29 cellular contexts compared by ENCODE assay signal in the genomic region with DNA sequence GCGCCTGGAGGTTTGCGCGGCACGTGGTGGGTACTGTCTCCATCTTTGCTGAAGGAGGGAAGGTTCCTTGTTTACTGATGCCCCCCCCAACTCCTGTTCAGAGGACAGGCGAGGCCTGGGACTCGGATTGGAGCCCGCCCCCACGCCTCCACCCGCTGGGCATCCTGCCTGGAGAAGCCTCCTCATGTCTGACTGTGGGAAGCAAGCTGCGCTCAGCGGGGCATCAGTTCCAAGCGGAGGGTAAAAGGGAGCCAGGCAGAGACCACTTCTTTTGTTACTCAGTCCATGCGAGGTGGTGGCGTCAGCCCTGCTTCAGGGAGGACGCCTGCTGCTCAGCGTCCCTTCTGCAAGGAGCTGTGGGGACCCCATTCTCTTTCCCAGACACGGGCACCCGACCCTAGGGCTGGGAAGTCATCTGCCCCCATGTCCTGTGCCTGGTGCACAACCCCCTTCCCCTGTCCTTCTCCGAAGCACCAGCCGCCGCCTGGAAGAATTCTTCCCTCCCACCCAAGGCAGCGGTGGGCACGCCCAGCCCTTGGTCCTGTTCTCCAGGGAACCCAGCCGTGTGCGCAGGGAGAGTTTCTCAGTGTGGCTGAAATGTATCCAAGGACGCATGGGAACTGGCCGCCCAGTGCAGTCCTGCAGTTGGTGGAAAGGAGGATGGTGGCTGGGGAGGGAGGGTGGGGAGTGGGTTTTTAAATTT.
DNase-seq lines count a peak whose midpoint lies in the region; ATAC-seq and TF ChIP-seq lines count a peak whose summit lies in the region.
"Had no signal": no experiment of that assay in that cellular context is flagged by ENCODE, and none has a peak within 500 bp of the region (broad histone marks: within the 10 kb centered on the region; RNA-seq: fewer than 3 reads in every experiment).

No MANE protein-coding gene starts in this region.

- no peak overlapping the region for H3K4me3 ChIP-seq in GM23338
- H3K4me3 ChIP-seq: SJSA1, thyroid gland had no signal

- H3K36me3 ChIP-seq in GM23338 (ENCODE audit: insufficient read depth): no peaks in the 10 kb centered on the region
- H3K36me3 ChIP-seq: SJSA1, thyroid gland had no signal

- H3K27ac ChIP-seq in GM23338 (ENCODE audit: low read depth): no peak overlapping the region
- H3K27ac ChIP-seq: SJSA1, thyroid gland had no signal

- H3K4me1 ChIP-seq in GM23338 (ENCODE audit: insufficient read depth): no peaks in the 10 kb centered on the region
- H3K4me1 ChIP-seq: SJSA1, thyroid gland had no signal

- H3K36me3 Mint-ChIP-seq in GM23338 (ENCODE audit: low read depth) (no peaks in the 10 kb centered on the region), chondrocyte (ENCODE audit: low read depth) (no peaks in the 10 kb centered on the region)
- H3K36me3 Mint-ChIP-seq: naive B cell had no signal

- H3F3A ChIP-seq in GM23338 (replicated peaks; ENCODE audit: low read depth): no peaks in the 10 kb centered on the region

- peak overlapping the region; percentile 76 for H2AFZ ChIP-seq in GM23338

- no peaks in the 10 kb centered on the region for H3K27me3 ChIP-seq in GM23338 (ENCODE audit: insufficient read depth)
- H3K27me3 ChIP-seq: SJSA1, thyroid gland had no signal

- TF ChIP-seq CTCF in GM23338 (conservative IDR thresholded peaks at IDR 0.05; ENCODE audit: low read depth in 2 of 2): no peak
- TF ChIP-seq CTCF in chondrocyte (IDR thresholded peaks at IDR 0.05): no peak

- no peaks in the 10 kb centered on the region for H3K79me2 ChIP-seq in GM23338 (replicated peaks; ENCODE audit: insufficient read depth)

- H3K4me2 ChIP-seq in GM23338: no peak overlapping the region

- H3K4me1 Mint-ChIP-seq in GM23338 (peaks cover 9% of the 10 kb centered on the region), chondrocyte (ENCODE audit: low read depth) (peaks cover 6% of the 10 kb centered on the region)
- H3K4me1 Mint-ChIP-seq: activated CD4-positive, alpha-beta memory T cell treated with anti-CD3 and anti-CD28 coated beads, Interleukin-2, amount 10 ng/mL, durations not matched to agents 7 days and 5 days; naive B cell; T-helper 17 cell had no signal

- H3K27me3 Mint-ChIP-seq in GM23338 (ENCODE audit: insufficient read depth, low read depth, poor library complexity) (peaks cover 3% of the 10 kb centered on the region), chondrocyte (ENCODE audit: low read depth) (peaks cover 4% of the 10 kb centered on the region)

- no peaks in the 10 kb centered on the region for H3K9me2 ChIP-seq in GM23338 (ENCODE audit: insufficient read depth)

- no peak overlapping the region for H3K4me3 Mint-ChIP-seq in GM23338
- peak overlapping the region; percentile 57 for H3K4me3 Mint-ChIP-seq in chondrocyte (ENCODE audit: unreplicated experiment)
- H3K4me3 Mint-ChIP-seq: activated CD4-positive, alpha-beta memory T cell treated with anti-CD3 and anti-CD28 coated beads, Interleukin-2, amount 10 ng/mL, durations not matched to agents 7 days and 5 days; naive B cell; T-helper 17 cell had no signal

- H3K27ac Mint-ChIP-seq in GM23338 (no peak overlapping the region), chondrocyte (ENCODE audit: unreplicated experiment) (no peak overlapping the region)
- H3K27ac Mint-ChIP-seq: activated CD4-positive, alpha-beta memory T cell treated with anti-CD3 and anti-CD28 coated beads, Interleukin-2, amount 10 ng/mL, durations not matched to agents 7 days and 5 days; naive B cell; progenitor cell of endocrine pancreas; T-helper 17 cell had no signal

- DNase-seq in GM23338 (ENCODE audit: low spot score) (peak; percentile 43), NCI-H146 (lab: John Stamatoyannopoulos, UW) (peak; percentile 50), chondrocyte (ENCODE audit: low spot score) (no peak), retina (peak; percentile 51), iPS-NIHi11 (ENCODE audit: low spot score) (no peak), RKO (ENCODE audit: low spot score) (no peak)
- no peak for DNase-seq in activated CD4-positive, CD25-positive, alpha-beta regulatory T cell treated with anti-CD3 and anti-CD28 coated beads, Interleukin-2, amount 50 U/mL, for 72 hours
- DNase-seq: activated CD4-positive, alpha-beta memory T cell treated with anti-CD3 and anti-CD28 coated beads, Interleukin-2, amount 10 ng/mL, durations not matched to agents 7 days and 5 days; activated naive CD4-positive, alpha-beta T cell; activated T-cell treated with anti-CD3 and anti-CD28 coated beads, Interleukin-2, amount 50 U/mL, for 1 hour; AML-193; amniotic stem cell; central memory CD4-positive, alpha-beta T cell; erythroblast; foreskin melanocyte; hypothalamus; kidney glomerular epithelial cell; mesendoderm; naive B cell; NCI-H1105; NCI-H2171; stimulated activated CD4-positive, alpha-beta T cell treated with anti-CD3 and anti-CD28 coated beads, Interleukin-1b, Interleukin-23, amount 100 ng/mL, for 48 hours; stimulated activated naive CD4-positive, alpha-beta T cell treated with Interleukin-2 at 50 U/mL for 16 hours; T-helper 17 cell; thyroid gland had no signal

- peak; percentile 89 for ATAC-seq in GM23338
- ATAC-seq: HCT116, Panc1, T-helper 17 cell had no signal

- no peaks in the 10 kb centered on the region for H4K20me1 ChIP-seq in GM23338 (replicated peaks; ENCODE audit: insufficient read depth)

- H3K9me3 Mint-ChIP-seq in GM23338: no peaks in the 10 kb centered on the region
- H3K9me3 Mint-ChIP-seq in chondrocyte (ENCODE audit: low read depth): peaks cover 10% of the 10 kb centered on the region
- H3K9me3 Mint-ChIP-seq: activated CD4-positive, alpha-beta memory T cell treated with anti-CD3 and anti-CD28 coated beads, Interleukin-2, amount 10 ng/mL, durations not matched to agents 7 days and 5 days had no signal

TF ChIP-seq in GM23338, 12 proteins besides CTCF, POLR2A, EP300 and RAD21 (continues in another document):
- TF ChIP-seq ZNF462 (CRISPR knock-in tag; IDR thresholded peaks at IDR 0.05) (no peak), EZH2 (IDR thresholded peaks at IDR 0.05; ENCODE audit: low read depth, unreplicated experiment) (no peak), ZNF114 (CRISPR knock-in tag; IDR thresholded peaks at IDR 0.05) (no peak), ZNF331 (CRISPR knock-in tag; IDR thresholded peaks at IDR 0.05; ENCODE audit: low read depth) (no peak), EZH2phosphoT487 (IDR thresholded peaks at IDR 0.05; ENCODE audit: unreplicated experiment) (no peak), CREB1 (CRISPR knock-in tag; IDR thresholded peaks at IDR 0.05; ENCODE audit: low read depth) (no peak), POLR2AphosphoS5 (IDR thresholded peaks at IDR 0.05; ENCODE audit: low read depth) (no peak), JUNB (IDR thresholded peaks at IDR 0.05; ENCODE audit: unreplicated experiment) (no peak)

Comparison
In these comparisons a context has a peak if more than half of its experiments do, and no peak if none do; other contexts are left out.
1. DNase-seq: peak in GM23338 (single experiment), NCI-H146 (single experiment) and retina (single experiment); none in chondrocyte (single experiment), iPS-NIHi11 (single experiment), RKO (single experiment) and activated CD4-positive, CD25-positive, alpha-beta regulatory T cell treated with anti-CD3 and anti-CD28 coated beads, Interleukin-2, amount 50 U/mL, for 72 hours (single experiment).